In the genomic region with DNA sequence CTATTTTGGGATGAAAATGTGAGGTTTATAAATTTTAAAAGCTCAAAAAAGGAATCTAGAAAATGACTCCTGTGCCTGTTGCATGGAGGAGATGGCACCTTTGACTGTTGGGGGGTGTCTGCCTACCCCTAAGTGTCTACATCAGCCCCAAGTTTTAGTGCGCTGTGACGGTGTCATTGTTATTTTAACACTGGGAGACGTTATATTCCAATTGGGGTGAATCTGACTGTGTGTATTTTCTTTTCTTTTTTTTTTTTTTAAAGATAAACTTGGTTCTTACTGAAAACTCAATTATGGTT, we compare ENCODE assay signal across 8 cellular contexts. TPM values are rescaled to one million over a fixed set of nuclear protein-coding genes. Genes with fewer than 3 reads are reported as not detected.
DNase-seq lines count a peak whose midpoint lies in the region; ATAC-seq and TF ChIP-seq lines count a peak whose summit lies in the region.

No MANE protein-coding gene starts in this region.

- no peak for TF ChIP-seq CTCF in NB4 (IDR thresholded peaks at IDR 0.05; ENCODE audit: low read depth, low read length)
- TF ChIP-seq CTCF in osteocyte (IDR thresholded peaks at IDR 0.05): no peak

- H3K9me3 Mint-ChIP-seq in osteocyte (ENCODE audit: unreplicated experiment): no peaks in the 10 kb centered on the region

- ATAC-seq in left lobe of liver: no peak

- H3K4me3 ChIP-seq in NB4 (ENCODE audit: low read depth, low read length): peak overlapping the region; percentile 93

- peak overlapping the region; percentile 76 for H3K27ac ChIP-seq in caudate nucleus (ENCODE audit: low read depth, low read length)

- peaks cover 64% of the 10 kb centered on the region for H3K4me1 Mint-ChIP-seq in osteocyte (ENCODE audit: unreplicated experiment)

- peak overlapping the region; percentile 96 for H3K27ac Mint-ChIP-seq in osteocyte (ENCODE audit: unreplicated experiment)

- no peak for TF ChIP-seq POLR2A in NB4 (IDR thresholded peaks at IDR 0.05; ENCODE audit: extremely low read depth, insufficient read length)

- no peaks in the 10 kb centered on the region for H3K27me3 Mint-ChIP-seq in osteocyte (ENCODE audit: unreplicated experiment)

- DNase-seq in CD1c-positive myeloid dendritic cell (ENCODE audit: extremely low spot score) (peak; percentile 45), NB4 (ENCODE audit: low read depth) (no peak), caudate nucleus (lab: John Stamatoyannopoulos, UW) (no peak), osteocyte (ENCODE audit: extremely low spot score, unreplicated experiment) (no peak), left lobe of liver (ENCODE audit: low spot score) (no peak), DMS114 treated with DMSO at 0.1 percent for 48 hours (lab: John Stamatoyannopoulos, UW; ENCODE audit: unreplicated experiment) (no peak), T1000 (lab: John Stamatoyannopoulos, UW) (no peak), NCI-H1092 treated with DMSO at 0.1 percent for 48 hours (lab: John Stamatoyannopoulos, UW) (no peak)

- H3K36me3 Mint-ChIP-seq in osteocyte (ENCODE audit: unreplicated experiment): no peaks in the 10 kb centered on the region

- peak overlapping the region; percentile 73 for H3K4me3 Mint-ChIP-seq in osteocyte (ENCODE audit: unreplicated experiment)

RNA-seq across cellular contexts. Expression of a gene that starts 0.5 kb away (rescaled TPM):
- 30.0 and 35.9 TPM in 2 replicates for total RNA-seq in osteocyte
- 29.1 TPM for total RNA-seq in left lobe of liver

RNA-seq across cellular contexts. Expression of a gene that starts 35.6 kb away (rescaled TPM):
- total RNA-seq in osteocyte (59.4 and 62.2 TPM in 2 replicates), left lobe of liver (15.1 TPM)
